ENCODE assay signal across 8 cellular contexts in genomic region chr1:151908228-151908691, GRCh38. TPM values are rescaled to one million over a fixed set of nuclear protein-coding genes. Genes with fewer than 3 reads are reported as not detected.
DNase-seq lines count a peak whose midpoint lies in the region; ATAC-seq and TF ChIP-seq lines count a peak whose summit lies in the region.

No MANE protein-coding gene starts in this region.

- no peaks in the 10 kb centered on the region for H3K27me3 ChIP-seq in GM23338 (ENCODE audit: insufficient read depth)

- TF ChIP-seq CTCF in AG04449 (IDR thresholded peaks at IDR 0.05; ENCODE audit: insufficient read depth, low read length, missing control alignments) (no peak), GM23338 (conservative IDR thresholded peaks at IDR 0.05; ENCODE audit: low read depth in 2 of 2) (peak; percentile 16 to 52)

- peaks cover 12% of the 10 kb centered on the region; the same call in 1 of the 2 replicates for H3K36me3 ChIP-seq in GM23338 (ENCODE audit: insufficient read depth)

- CTCF ChIA-PET in AG04449 (lab: Yijun Ruan, JAX), result interaction anchor here (0.7 to 4.4 kb wide), 11 partner anchors 9 to 95 kb away, joined by 3 to 33 read pairs (median 4); no protein-coding TSS in a partner anchor

- H3K4me2 ChIP-seq in GM23338, result peak overlapping the region; percentile 84

- H3K27ac Mint-ChIP-seq in GM23338, result no peak overlapping the region
- H3K27ac Mint-ChIP-seq in activated T-cell treated with anti-CD3 and anti-CD28 coated beads, Interleukin-2, amount 50 U/mL, for 72 hours, result peak overlapping the region; percentile 88

- H3K4me3 ChIP-seq in AG04449 (ENCODE audit: low read depth, low read length) (peak overlapping the region; percentile 73; the same call in 1 of the 2 replicates), GM23338 (peak overlapping the region; percentile 63)

- peaks cover 49% of the 10 kb centered on the region for H3K9me3 Mint-ChIP-seq in GM23338
- H3K9me3 Mint-ChIP-seq in activated T-cell treated with anti-CD3 and anti-CD28 coated beads, Interleukin-2, amount 50 U/mL, for 72 hours, result peaks cover 9 to 11% of the 10 kb centered on the region in 2 donors

- no peaks in the 10 kb centered on the region for H3F3A ChIP-seq in GM23338 (replicated peaks; ENCODE audit: low read depth)

- peaks cover 52% of the 10 kb centered on the region for H3K36me3 Mint-ChIP-seq in GM23338 (ENCODE audit: low read depth)
- H3K36me3 Mint-ChIP-seq in activated T-cell treated with anti-CD3 and anti-CD28 coated beads, Interleukin-2, amount 50 U/mL, for 72 hours (ENCODE audit: insufficient read depth in 2 of 2), result peaks cover 26 to 47% of the 10 kb centered on the region in 2 donors

- peaks cover 12% of the 10 kb centered on the region for H3K4me1 Mint-ChIP-seq in GM23338
- peaks cover 51% of the 10 kb centered on the region for H3K4me1 Mint-ChIP-seq in activated T-cell treated with anti-CD3 and anti-CD28 coated beads, Interleukin-2, amount 50 U/mL, for 72 hours (ENCODE audit: low read depth)

- ATAC-seq in GM23338, result no peak
- ATAC-seq in activated T-cell treated with anti-CD3 and anti-CD28 coated beads, Interleukin-2, amount 50 U/mL, for 72 hours (replicated peaks in 1 of 2), result no peak
- no peak for ATAC-seq in GM19395 (IDR thresholded peaks at IDR 0.05; ENCODE audit: unreplicated experiment)

- H4K20me1 ChIP-seq in GM23338 (replicated peaks; ENCODE audit: insufficient read depth), result no peaks in the 10 kb centered on the region

- no peak overlapping the region for H2AFZ ChIP-seq in GM23338

- DNase-seq in AG04449 (ENCODE audit: low read depth, low spot score), result no peak
- DNase-seq in GM23338 (ENCODE audit: low spot score), result peak; percentile 60
- DNase-seq in activated T-cell treated with anti-CD3 and anti-CD28 coated beads, Interleukin-2, amount 50 U/mL, for 72 hours, result no peak
- peak; percentile 28 for DNase-seq in kidney tubule cell (ENCODE audit: low spot score)
- DNase-seq in NCI-H748 (lab: John Stamatoyannopoulos, UW; ENCODE audit: unreplicated experiment), result no peak
- no peak for DNase-seq in NCI-H524 treated with DMSO at 0.1 percent for 48 hours (lab: John Stamatoyannopoulos, UW)
- DNase-seq in DMS53 (lab: John Stamatoyannopoulos, UW), result no peak

- peak overlapping the region; percentile 83 for H3K4me3 Mint-ChIP-seq in GM23338
- H3K4me3 Mint-ChIP-seq in activated T-cell treated with anti-CD3 and anti-CD28 coated beads, Interleukin-2, amount 50 U/mL, for 72 hours, result peak overlapping the region; percentile 88 to 92

- H3K4me1 ChIP-seq in GM23338 (ENCODE audit: insufficient read depth), result peaks cover 13% of the 10 kb centered on the region

- no peak overlapping the region for H3K27ac ChIP-seq in GM23338 (ENCODE audit: low read depth)

- no peaks in the 10 kb centered on the region for H3K9me2 ChIP-seq in GM23338 (ENCODE audit: insufficient read depth)

- H3K27me3 Mint-ChIP-seq in GM23338 (ENCODE audit: insufficient read depth, low read depth, poor library complexity), result peaks cover 17% of the 10 kb centered on the region
- H3K27me3 Mint-ChIP-seq in activated T-cell treated with anti-CD3 and anti-CD28 coated beads, Interleukin-2, amount 50 U/mL, for 72 hours (ENCODE audit: low read depth), result no peaks in the 10 kb centered on the region

- POLR2A ChIA-PET in AG04449 (lab: Yijun Ruan, JAX), result interaction anchor here (1.1 kb wide), 1 partner anchor 11 kb away, joined by 4 read pairs; no protein-coding TSS in a partner anchor

- peaks cover 16% of the 10 kb centered on the region; the same call in 1 of the 2 replicates for H3K79me2 ChIP-seq in GM23338 (replicated peaks; ENCODE audit: insufficient read depth)

TF ChIP-seq in GM23338, 12 proteins besides CTCF, POLR2A, EP300 and RAD21 (continues in another document):
- TF ChIP-seq POLR2AphosphoS5 (IDR thresholded peaks at IDR 0.05; ENCODE audit: low read depth), result no peak
- TF ChIP-seq ETS1 (IDR thresholded peaks at IDR 0.05), result no peak
- TF ChIP-seq JUNB (IDR thresholded peaks at IDR 0.05; ENCODE audit: unreplicated experiment), result no peak
- TF ChIP-seq STAT1 (IDR thresholded peaks at IDR 0.05; ENCODE audit: unreplicated experiment), result no peak
- no peak for TF ChIP-seq ZNF462 (CRISPR knock-in tag; IDR thresholded peaks at IDR 0.05)
- TF ChIP-seq CREB1 (CRISPR knock-in tag; IDR thresholded peaks at IDR 0.05; ENCODE audit: low read depth), result no peak
- no peak for TF ChIP-seq EZH2 (IDR thresholded peaks at IDR 0.05; ENCODE audit: low read depth, unreplicated experiment)
- TF ChIP-seq EZH2phosphoT487 (IDR thresholded peaks at IDR 0.05; ENCODE audit: unreplicated experiment), result no peak

RNA-seq across cellular contexts. Expression of gene THEM4, which starts 1.1 kb away (rescaled TPM):
- 10.3 and 13.4 TPM in 2 replicates for total RNA-seq in GM23338 (2014; rRNA removed; shearing (Covaris generic))
- polyA plus RNA-seq in GM23338 (2016; fragmentation: Nextera tagmentation; extraction: Ambion mirVana), result 19.5 and 20.4 TPM in 2 replicates
- total RNA-seq in activated T-cell treated with anti-CD3 and anti-CD28 coated beads, Interleukin-2, amount 50 U/mL, for 72 hours, result 10 to 100 TPM; 40.5 to 41.5 TPM

RNA-seq across cellular contexts. Expression of gene THEM5, which starts 54.7 kb away (rescaled TPM):
- not detected in 2 replicates for total RNA-seq in GM23338 (2014; rRNA removed; shearing (Covaris generic))
- polyA plus RNA-seq in GM23338 (2016; fragmentation: Nextera tagmentation; extraction: Ambion mirVana), result 0.38 TPM in 1 of 2 replicates, not detected in the other
- under 1 TPM in 1 of 2 donors, not detected in 1; 0.25 TPM for total RNA-seq in activated T-cell treated with anti-CD3 and anti-CD28 coated beads, Interleukin-2, amount 50 U/mL, for 72 hours

Comparison
In these comparisons a context has a peak if more than half of its experiments do, and no peak if none do; other contexts are left out.
1. DNase-seq: peak in GM23338 (single experiment) and kidney tubule cell (single experiment); none in AG04449 (single experiment), activated T-cell treated with anti-CD3 and anti-CD28 coated beads, Interleukin-2, amount 50 U/mL, for 72 hours (0 of 2), NCI-H748 (single experiment), NCI-H524 treated with DMSO at 0.1 percent for 48 hours (single experiment) and DMS53 (single experiment).